In the genomic region with DNA sequence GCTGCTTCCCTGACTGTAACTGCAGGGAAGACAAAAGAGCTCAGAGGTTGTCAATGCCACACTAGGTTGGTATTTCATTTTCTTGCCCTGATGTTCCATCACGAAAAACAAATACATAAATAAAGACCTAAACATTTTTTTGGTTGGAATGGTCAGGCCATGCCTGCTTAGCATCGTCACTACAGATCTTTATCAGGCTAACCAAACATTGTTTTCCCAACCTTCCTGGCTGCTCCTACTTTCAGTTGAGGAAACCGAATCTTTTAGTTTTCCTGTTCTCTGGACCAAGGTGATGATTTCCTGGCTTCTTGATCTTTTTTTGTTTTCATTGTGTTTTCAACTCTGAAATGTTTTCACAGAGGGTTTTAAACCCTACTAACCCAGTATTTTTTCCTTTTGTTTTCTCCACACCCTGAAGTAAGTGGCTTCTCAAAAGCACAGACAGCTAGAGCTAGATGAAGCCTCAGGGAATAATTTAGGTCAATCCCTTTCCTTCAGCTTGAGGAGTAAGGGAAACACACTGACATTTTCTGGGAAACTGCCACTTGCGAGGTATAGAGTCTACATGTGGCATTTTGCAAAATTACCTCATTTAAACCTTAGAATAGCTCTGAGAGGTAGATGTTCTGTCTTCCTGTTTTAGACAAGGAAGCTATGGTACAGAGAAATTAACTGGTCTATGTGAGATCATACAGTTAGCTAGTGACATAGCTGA, we compare ENCODE assay signal across 22 cellular contexts.
DNase-seq lines count a peak whose midpoint lies in the region; ATAC-seq and TF ChIP-seq lines count a peak whose summit lies in the region.
"Had no signal": no experiment of that assay in that cellular context is flagged by ENCODE, and none has a peak within 500 bp of the region (broad histone marks: within the 10 kb centered on the region; RNA-seq: fewer than 3 reads in every experiment).

No MANE protein-coding gene starts in this region.

- H3K27ac ChIP-seq in left ventricle myocardium inferior (replicated peaks) (peak overlapping the region; percentile 59), vagina (peak overlapping the region; percentile 50)
- H3K27ac ChIP-seq: BLaER1 treated with 17β-estradiol and CSF1 and Interleukin-3, amounts not matched to agents 10 nM and 100 nM; Peyer's patch; SJSA1 had no signal

- H3K36me3 ChIP-seq in left ventricle myocardium inferior, result no peaks in the 10 kb centered on the region
- H3K36me3 ChIP-seq in mucosa of descending colon (ENCODE audit: low read depth), result no peaks in the 10 kb centered on the region
- no peaks in the 10 kb centered on the region for H3K36me3 ChIP-seq in vagina
- H3K36me3 ChIP-seq: adrenal gland; BLaER1 treated with 17β-estradiol and CSF1 and Interleukin-3, amounts not matched to agents 10 nM and 100 nM; Peyer's patch had no signal

- H3K27me3 ChIP-seq in left ventricle myocardium inferior (ENCODE audit: low read depth) (no peaks in the 10 kb centered on the region), vagina (no peaks in the 10 kb centered on the region)
- H3K27me3 ChIP-seq: adrenal gland; BLaER1 treated with 17β-estradiol and CSF1 and Interleukin-3, amounts not matched to agents 10 nM and 100 nM; Peyer's patch; SJSA1 had no signal

- H3K4me1 ChIP-seq in left ventricle myocardium inferior (peaks cover 52% of the 10 kb centered on the region), mucosa of descending colon (ENCODE audit: low read depth) (no peaks in the 10 kb centered on the region), vagina (peaks cover 18% of the 10 kb centered on the region)
- H3K4me1 ChIP-seq: Peyer's patch had no signal

- TF ChIP-seq CTCF in left ventricle myocardium inferior (IDR thresholded peaks at IDR 0.05; ENCODE audit: borderline replicate concordance), result no peak
- TF ChIP-seq CTCF in mucosa of descending colon (IDR thresholded peaks at IDR 0.05), result no peak
- TF ChIP-seq CTCF in vagina (IDR thresholded peaks at IDR 0.05), result no peak

- no peak for TF ChIP-seq POLR2A in vagina (IDR thresholded peaks at IDR 0.05)

- H3K9me3 ChIP-seq in left ventricle myocardium inferior (replicated peaks), result no peaks in the 10 kb centered on the region
- H3K9me3 ChIP-seq in mucosa of descending colon, result no peaks in the 10 kb centered on the region
- no peaks in the 10 kb centered on the region for H3K9me3 ChIP-seq in vagina
- H3K9me3 ChIP-seq: adrenal gland; BLaER1 treated with 17β-estradiol and CSF1 and Interleukin-3, amounts not matched to agents 10 nM and 100 nM; Peyer's patch; SJSA1 had no signal

- intact Hi-C loops in left ventricle myocardium inferior (cut with micrococcal nuclease) (no loop called here), left ventricle myocardium superior (cut with micrococcal nuclease) (no loop called here), mucosa of descending colon (cut with DNase I, micrococcal nuclease) (no loop called here), vagina (cut with DNase I) (no loop called here)

- DNase-seq in left ventricle myocardium inferior, result no peak
- no peak for DNase-seq in left ventricle myocardium superior
- peak; percentile 21 for DNase-seq in cerebellum (ENCODE audit: low spot score)
- DNase-seq in mucosa of descending colon, result no peak
- DNase-seq in vagina (ENCODE audit: extremely low spot score in 2 of 2), result peak in 1 of 2 donors; percentile 5
- no peak for DNase-seq in stimulated activated CD4-positive, alpha-beta T cell treated with anti-CD3 and anti-CD28 coated beads, Interleukin-1b, Interleukin-23, amount 100 ng/mL, for 48 hours
- DNase-seq: ACHN; activated CD4-positive, alpha-beta T cell treated with anti-CD3 and anti-CD28 coated beads, Interleukin-2, amount 50 U/mL, for 1 hour; activated CD8-positive, alpha-beta memory T cell treated with anti-CD3 and anti-CD28 coated beads, Interleukin-2, amount 50 U/mL, for 48 hours; activated effector memory CD4-positive, alpha-beta T cell treated with Interleukin-2 at 50 U/mL for 16 hours; adrenal gland; effector CD8-positive, alpha-beta T cell; KG1; NCI-H1092 treated with DMSO at 0.1 percent for 48 hours; NCI-H510A; Peyer's patch; T-helper 17 cell had no signal

- H3K4me3 ChIP-seq in left ventricle myocardium inferior, result no peak overlapping the region
- H3K4me3 ChIP-seq in mucosa of descending colon, result no peak overlapping the region
- no peak overlapping the region for H3K4me3 ChIP-seq in vagina
- H3K4me3 ChIP-seq: adrenal gland; BLaER1 treated with 17β-estradiol and CSF1 and Interleukin-3, amounts not matched to agents 10 nM and 100 nM; Peyer's patch; SJSA1 had no signal

- ATAC-seq in left ventricle myocardium superior, result no peak
- peak; percentile 71 for ATAC-seq in mucosa of descending colon
- no peak for ATAC-seq in GM19397 (IDR thresholded peaks at IDR 0.05; ENCODE audit: unreplicated experiment)
- no peak for ATAC-seq in GM18867 (IDR thresholded peaks at IDR 0.05; ENCODE audit: unreplicated experiment)
- ATAC-seq: left lobe of liver, T-helper 17 cell had no signal
